ENCODE assay signal across 15 cellular contexts in the genomic region with DNA sequence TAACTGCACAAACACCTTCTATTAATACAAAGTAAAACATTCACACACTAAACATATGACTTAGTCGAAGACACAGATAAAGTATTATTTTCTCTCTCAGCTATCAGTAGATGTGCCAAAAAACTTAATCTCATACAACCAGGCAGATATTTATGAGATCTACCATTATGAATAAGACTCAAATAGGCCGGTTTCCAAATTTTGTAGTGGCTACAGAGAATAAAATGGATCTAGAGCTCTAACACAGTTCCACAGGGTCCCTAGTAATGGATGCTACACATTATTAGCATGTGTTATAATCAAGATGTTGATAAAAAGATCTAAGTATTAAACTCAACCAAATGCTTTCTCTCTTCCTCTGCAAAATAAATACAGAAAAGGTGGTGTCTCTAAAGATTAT. TPM values are rescaled to one million over a fixed set of nuclear protein-coding genes. Genes with fewer than 3 reads are reported as not detected.
DNase-seq lines count a peak whose midpoint lies in the region; ATAC-seq and TF ChIP-seq lines count a peak whose summit lies in the region.
"Had no signal": no experiment of that assay in that cellular context is flagged by ENCODE, and none has a peak within 500 bp of the region (broad histone marks: within the 10 kb centered on the region; RNA-seq: fewer than 3 reads in every experiment).

No MANE protein-coding gene starts in this region.

- H3K27ac Mint-ChIP-seq in naive B cell, result peak overlapping the region in 4 of 6 donors; percentile 47 to 61 (median 56)
- H3K27ac Mint-ChIP-seq: activated naive CD4-positive, alpha-beta T cell treated with anti-CD3 and anti-CD28 coated beads, Interleukin-2, amount 50 U/mL, for 72 hours had no signal

- H3K36me3 ChIP-seq in heart left ventricle (peaks cover 0 to 18% (median 0%) of the 10 kb centered on the region in 9 donors), esophagus muscularis mucosa (peaks cover 0 to 18% (median 5%) of the 10 kb centered on the region in 4 donors), upper lobe of left lung (peaks cover 0 to 12% (median 0%) of the 10 kb centered on the region in 4 donors)

- WGBS in heart left ventricle, 4 donors, result 15 to 27% (median 17%) methylated on average over 2 of the region's 2 CpGs
- WGBS in esophagus muscularis mucosa, result 34% methylated on average over 2 of the region's 2 CpGs
- 37 to 40% methylated on average over 2 of the region's 2 CpGs for WGBS in upper lobe of left lung, 2 donors

- H3K4me1 ChIP-seq in heart left ventricle, result peaks cover 7 to 73% (median 33%) of the 10 kb centered on the region in 12 donors
- peaks cover 32 to 73% (median 66%) of the 10 kb centered on the region in 4 donors for H3K4me1 ChIP-seq in esophagus muscularis mucosa
- peaks cover 13 to 36% (median 22%) of the 10 kb centered on the region in 4 donors for H3K4me1 ChIP-seq in upper lobe of left lung

- H3K9me3 Mint-ChIP-seq in naive B cell, result peaks cover 0 to 1% (median 0%) of the 10 kb centered on the region in 7 donors
- H3K9me3 Mint-ChIP-seq: activated naive CD4-positive, alpha-beta T cell treated with anti-CD3 and anti-CD28 coated beads, Interleukin-2, amount 50 U/mL, for 72 hours had no signal

- H3K27me3 ChIP-seq in heart left ventricle (no peaks in the 10 kb centered on the region), esophagus muscularis mucosa (no peaks in the 10 kb centered on the region), upper lobe of left lung (no peaks in the 10 kb centered on the region)

- ATAC-seq in heart left ventricle (no peak), naive B cell (ENCODE audit: low read depth in 2 of 2) (no peak), upper lobe of left lung (ENCODE audit: low FRiP score in 2 of 2) (peak in 1 of 2 donors; percentile 29)
- ATAC-seq: activated naive CD4-positive, alpha-beta T cell treated with anti-CD3 and anti-CD28 coated beads, Interleukin-2, amount 50 U/mL, for 72 hours; mucosa of descending colon; Panc1 had no signal

- H3K4me1 Mint-ChIP-seq in naive B cell, result peaks cover 37 to 63% (median 52%) of the 10 kb centered on the region in 3 donors

- H3K4me3 ChIP-seq in heart left ventricle (peak overlapping the region in 9 of 12 donors; percentile 1 to 24 (median 14)), esophagus muscularis mucosa (peak overlapping the region in 2 of 4 donors; percentile 11 to 18), upper lobe of left lung (peak overlapping the region in 2 of 4 donors; percentile 8 to 9)
- H3K4me3 ChIP-seq: HAP-1, mucosa of descending colon had no signal

- no peak for TF ChIP-seq EP300 in esophagus muscularis mucosa (IDR thresholded peaks at IDR 0.05)
- TF ChIP-seq EP300 in upper lobe of left lung (IDR thresholded peaks at IDR 0.05), result no peak

- peak overlapping the region; percentile 8 to 78 (median 63) for H3K27ac ChIP-seq in heart left ventricle
- peak overlapping the region; percentile 39 to 72 (median 54) for H3K27ac ChIP-seq in esophagus muscularis mucosa (replicated peaks in 1 of 4)
- H3K27ac ChIP-seq in upper lobe of left lung, result peak overlapping the region in 3 of 4 donors; percentile 48 to 69 (median 59)

- TF ChIP-seq CTCF in heart left ventricle (IDR thresholded peaks at IDR 0.05) (no peak), esophagus muscularis mucosa (IDR thresholded peaks at IDR 0.05) (no peak), upper lobe of left lung (IDR thresholded peaks at IDR 0.05) (no peak)

- H3K36me3 Mint-ChIP-seq in naive B cell, result peaks cover 19 to 26% of the 10 kb centered on the region in 2 donors

- DNase-seq in heart left ventricle (no peak), cardiac septum (ENCODE audit: low spot score) (no peak), esophagus muscularis mucosa (ENCODE audit: extremely low spot score) (no peak), naive B cell (no peak), upper lobe of left lung (no peak), NCI-H446 (lab: John Stamatoyannopoulos, UW) (no peak), amniotic stem cell (lab: John Stamatoyannopoulos, UW) (no peak), hippocampal formation (lab: John Stamatoyannopoulos, UW) (no peak)
- DNase-seq: activated CD8-positive, alpha-beta memory T cell treated with anti-CD3 and anti-CD28 coated beads, Interleukin-2, amount 50 U/mL, for 4 hours; DMS153; mucosa of descending colon; NCI-H446 treated with DMSO at 0.1 percent for 48 hours had no signal

- TF ChIP-seq POLR2A in heart left ventricle (IDR thresholded peaks at IDR 0.05) (no peak), esophagus muscularis mucosa (IDR thresholded peaks at IDR 0.05; ENCODE audit: low read depth) (no peak), upper lobe of left lung (IDR thresholded peaks at IDR 0.05) (no peak)

- intact Hi-C loops in heart left ventricle (cut with DNase I), result no loop called here
- intact Hi-C loops in cardiac septum (cut with DNase I), result no loop called here
- intact Hi-C loops in esophagus muscularis mucosa (cut with DNase I), result no loop called here

- no peak overlapping the region for H3K4me3 Mint-ChIP-seq in naive B cell

- H3K9me3 ChIP-seq in heart left ventricle (no peaks in the 10 kb centered on the region), esophagus muscularis mucosa (no peaks in the 10 kb centered on the region), upper lobe of left lung (no peaks in the 10 kb centered on the region)
- H3K9me3 ChIP-seq: HAP-1, mucosa of descending colon had no signal

- no peaks in the 10 kb centered on the region for H3K27me3 Mint-ChIP-seq in naive B cell

RNA-seq across cellular contexts. Expression of a gene that starts 10.4 kb away (rescaled TPM):
- total RNA-seq in heart left ventricle (10 to 100 TPM; 22.0 to 35.3 (median 25.4) TPM), cardiac septum (25.3 TPM), esophagus muscularis mucosa (10 to 100 TPM; 34.5 to 48.5 (median 40.2) TPM), upper lobe of left lung (10 to 100 TPM; 29.3 to 63.9 (median 34.3) TPM)
- polyA plus RNA-seq in heart left ventricle (10 to 100 TPM; 15.2 to 19.0 TPM), naive B cell (ENCODE audit: low read depth in 6 of 6) (10 to 100 TPM; 62.6 to 89.9 (median 71.4) TPM)
